ENCODE assay signal across 9 cellular contexts in the genomic region with DNA sequence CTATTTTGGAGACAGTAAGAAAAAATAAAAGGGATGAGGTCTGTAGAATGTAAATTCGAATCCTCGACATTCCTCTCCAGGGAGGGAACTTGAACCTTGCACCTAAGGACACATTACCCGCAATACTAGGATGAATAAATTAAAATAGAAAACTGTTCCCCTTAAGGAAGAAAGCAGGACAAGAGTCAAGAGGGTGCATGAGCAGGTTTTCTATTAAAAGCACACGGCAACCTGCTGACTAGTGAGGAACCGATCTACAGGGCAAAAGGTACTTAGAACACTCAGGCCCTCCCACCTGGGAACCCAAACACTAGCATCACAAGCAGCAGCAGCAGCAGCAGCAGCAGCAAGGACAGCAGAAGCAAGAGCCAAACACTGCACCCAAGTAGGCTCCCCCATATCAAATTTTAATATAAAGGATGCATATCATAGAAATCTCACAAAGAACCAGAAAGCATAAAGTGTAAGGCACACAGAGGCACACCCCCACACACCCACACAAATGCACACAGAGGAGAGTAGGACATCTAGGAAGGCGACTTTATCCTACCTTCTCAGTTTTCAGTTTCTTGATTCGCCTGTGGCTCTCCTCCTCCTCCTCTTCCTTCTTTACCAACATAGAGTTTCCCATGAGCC. TPM values are rescaled to one million over a fixed set of nuclear protein-coding genes. Genes with fewer than 3 reads are reported as not detected.
DNase-seq lines count a peak whose midpoint lies in the region; ATAC-seq, FAIRE-seq and TF ChIP-seq lines count a peak whose summit lies in the region.
"Had no signal": no experiment of that assay in that cellular context is flagged by ENCODE, and none has a peak within 500 bp of the region (broad histone marks: within the 10 kb centered on the region; RNA-seq: fewer than 3 reads in every experiment).

No MANE protein-coding gene starts in this region.

- H3K4me1 ChIP-seq in mucosa of stomach (ENCODE audit: control insufficient read depth, insufficient read depth, low read length): peaks cover 37% of the 10 kb centered on the region

- H3K27me3 ChIP-seq in dorsolateral prefrontal cortex (peaks cover 0 to 4% (median 0%) of the 10 kb centered on the region in 45 donors), mucosa of stomach (ENCODE audit: control insufficient read depth, insufficient read depth, low read length) (no peaks in the 10 kb centered on the region)

- peak overlapping the region; percentile 55 to 92 (median 80) for H3K4me3 ChIP-seq in dorsolateral prefrontal cortex
- H3K4me3 ChIP-seq in mucosa of stomach (ENCODE audit: low read length): peak overlapping the region; percentile 21
- H3K4me3 ChIP-seq: SK-N-MC had no signal

- no peak for FAIRE-seq in frontal cortex (lab: Jason Lieb, UNC)

- DNase-seq in COLO668 (lab: John Stamatoyannopoulos, UW; ENCODE audit: unreplicated experiment) (peak; percentile 26), LHCN-M2 (ENCODE audit: low read depth) (peak; percentile 15), dorsolateral prefrontal cortex (no peak), HUDEP-2 (lab: John Stamatoyannopoulos, UW; ENCODE audit: unreplicated experiment in 76 of 76) (no peak), frontal cortex (ENCODE audit: low spot score in 2 of 2) (no peak)
- DNase-seq in activated naive CD4-positive, alpha-beta T cell treated with anti-CD3 and anti-CD28 coated beads, Interleukin-2, amount 50 U/mL, for 16 hours: no peak

- no peak for ATAC-seq in GM18870 (IDR thresholded peaks at IDR 0.05; ENCODE audit: unreplicated experiment)

- H3K9ac ChIP-seq in mucosa of stomach (ENCODE audit: low read length): peak overlapping the region; percentile 89

- H3K36me3 ChIP-seq in mucosa of stomach (ENCODE audit: control insufficient read depth, insufficient read depth, low read length): no peaks in the 10 kb centered on the region

- no peak for TF ChIP-seq CTCF in dorsolateral prefrontal cortex (IDR thresholded peaks at IDR 0.05 in 54 of 56, conservative IDR thresholded peaks at IDR 0.05 in 2 of 56; ENCODE audit: low read depth in 1 of 56, partially characterized antibody in 56 of 56)

- intact Hi-C loops in dorsolateral prefrontal cortex (cut with DNase I): loop anchor here (2.0 to 10.0 kb wide), 8 partner anchors 36 to 459 kb away; no protein-coding TSS in a partner anchor

- H3K9me3 ChIP-seq in mucosa of stomach (ENCODE audit: control insufficient read depth, low read length): no peaks in the 10 kb centered on the region

- H3K27ac ChIP-seq in dorsolateral prefrontal cortex: peak overlapping the region; percentile 78 to 99 (median 97)
- H3K27ac ChIP-seq: SK-N-MC had no signal

RNA-seq across cellular contexts. Expression of gene ZNF608, which starts 2.8 kb away (rescaled TPM):
- total RNA-seq in LHCN-M2 (2014; rRNA removed): 9.0 and 19.4 TPM in 2 replicates
- 3.0 TPM for polyA plus RNA-seq in LHCN-M2 (2012)
- 10 to 100 TPM; 21.1 to 70.6 (median 32.8) TPM for total RNA-seq in dorsolateral prefrontal cortex
- total RNA-seq in frontal cortex: 106 TPM

Comparison
In these comparisons a context has a peak if more than half of its experiments do, and no peak if none do; other contexts are left out.
1. DNase-seq: peak in COLO668 (single experiment) and LHCN-M2 (single experiment); none in dorsolateral prefrontal cortex (0 of 10), HUDEP-2 (0 of 76), frontal cortex (0 of 2) and activated naive CD4-positive, alpha-beta T cell treated with anti-CD3 and anti-CD28 coated beads, Interleukin-2, amount 50 U/mL, for 16 hours (single experiment).